ENCODE assay signal across 2 cellular contexts in the genomic region with DNA sequence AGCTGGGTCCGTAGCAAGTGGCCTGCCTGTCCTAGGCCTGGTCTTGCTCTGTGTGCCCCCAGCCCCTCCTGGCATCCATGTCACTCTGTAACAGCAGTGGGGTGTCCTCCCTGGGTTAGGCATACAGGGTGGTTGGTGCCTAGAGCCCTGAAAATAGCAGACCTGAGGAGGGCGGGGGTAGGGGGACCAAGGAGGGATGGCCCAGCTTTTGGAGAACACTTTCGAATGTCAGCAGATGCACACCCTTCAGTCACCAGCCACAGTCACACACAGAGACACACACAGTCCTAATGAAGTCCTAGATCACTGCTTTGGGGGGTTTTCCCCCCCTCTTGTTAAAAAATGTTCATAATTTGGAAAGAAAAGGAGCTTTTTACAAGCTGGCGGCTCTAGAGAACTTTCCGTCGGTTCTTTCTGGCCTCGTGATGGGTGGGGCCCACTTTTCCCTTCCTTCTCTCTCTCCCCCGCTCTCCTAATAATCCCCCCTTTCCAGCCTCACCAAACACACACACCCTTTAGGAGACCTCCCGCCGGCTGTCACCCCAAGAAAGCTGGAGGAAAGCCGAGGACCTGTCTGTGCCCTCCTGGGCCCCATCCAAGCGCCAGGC.
TF ChIP-seq lines count a peak whose summit lies in the region.

No MANE protein-coding gene starts in this region.

TF ChIP-seq in GM23338, 12 proteins besides CTCF, POLR2A, EP300 and RAD21:
- no peak for TF ChIP-seq NANOG (IDR thresholded peaks at IDR 0.05; ENCODE audit: borderline replicate concordance)
- TF ChIP-seq ZNF114 (CRISPR knock-in tag; IDR thresholded peaks at IDR 0.05), result no peak
- TF ChIP-seq ZNF331 (CRISPR knock-in tag; IDR thresholded peaks at IDR 0.05; ENCODE audit: low read depth), result no peak
- peak; percentile 54 for TF ChIP-seq EZH2 (IDR thresholded peaks at IDR 0.05; ENCODE audit: low read depth, unreplicated experiment)
- no peak for TF ChIP-seq STAT1 (IDR thresholded peaks at IDR 0.05; ENCODE audit: unreplicated experiment)
- TF ChIP-seq CREB1 (CRISPR knock-in tag; IDR thresholded peaks at IDR 0.05; ENCODE audit: low read depth), result no peak

TF ChIP-seq in HepG2, 621 proteins besides CTCF, POLR2A, EP300 and RAD21:
- TF ChIP-seq PRPF4 (IDR thresholded peaks at IDR 0.05; ENCODE audit: low read depth, low read length, poor library complexity, severe bottlenecking) (peak; percentile 80), ZC3H4 (CRISPR knock-in tag; IDR thresholded peaks at IDR 0.05; ENCODE audit: borderline replicate concordance) (peak; percentile 64; the same call in 1 of the 2 replicates), HDAC1 (CRISPR knock-in tag; IDR thresholded peaks at IDR 0.05) (0 out of 2 replicates have a peak, but pooled peaks have one; percentile 1), ATF7-NPFF (CRISPR knock-in tag; IDR thresholded peaks at IDR 0.05; ENCODE audit: low read depth) (0 out of 2 replicates have a peak, but pooled peaks have one; percentile 5), SMAD9 (CRISPR knock-in tag; IDR thresholded peaks at IDR 0.05) (no peak)
- TF ChIP-seq, protein P1, sequence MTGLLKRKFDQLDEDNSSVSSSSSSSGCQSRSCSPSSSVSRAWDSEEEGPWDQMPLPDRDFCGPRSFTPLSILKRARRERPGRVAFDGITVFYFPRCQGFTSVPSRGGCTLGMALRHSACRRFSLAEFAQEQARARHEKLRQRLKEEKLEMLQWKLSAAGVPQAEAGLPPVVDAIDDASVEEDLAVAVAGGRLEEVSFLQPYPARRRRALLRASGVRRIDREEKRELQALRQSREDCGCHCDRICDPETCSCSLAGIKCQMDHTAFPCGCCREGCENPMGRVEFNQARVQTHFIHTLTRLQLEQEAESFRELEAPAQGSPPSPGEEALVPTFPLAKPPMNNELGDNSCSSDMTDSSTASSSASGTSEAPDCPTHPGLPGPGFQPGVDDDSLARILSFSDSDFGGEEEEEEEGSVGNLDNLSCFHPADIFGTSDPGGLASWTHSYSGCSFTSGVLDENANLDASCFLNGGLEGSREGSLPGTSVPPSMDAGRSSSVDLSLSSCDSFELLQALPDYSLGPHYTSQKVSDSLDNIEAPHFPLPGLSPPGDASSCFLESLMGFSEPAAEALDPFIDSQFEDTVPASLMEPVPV (CRISPR knock-in tag; IDR thresholded peaks at IDR 0.05), result peak; percentile 6; the same call in 1 of the 2 replicates
